Comparison of ENCODE assay signal across 1 cellular context in the genomic region with DNA sequence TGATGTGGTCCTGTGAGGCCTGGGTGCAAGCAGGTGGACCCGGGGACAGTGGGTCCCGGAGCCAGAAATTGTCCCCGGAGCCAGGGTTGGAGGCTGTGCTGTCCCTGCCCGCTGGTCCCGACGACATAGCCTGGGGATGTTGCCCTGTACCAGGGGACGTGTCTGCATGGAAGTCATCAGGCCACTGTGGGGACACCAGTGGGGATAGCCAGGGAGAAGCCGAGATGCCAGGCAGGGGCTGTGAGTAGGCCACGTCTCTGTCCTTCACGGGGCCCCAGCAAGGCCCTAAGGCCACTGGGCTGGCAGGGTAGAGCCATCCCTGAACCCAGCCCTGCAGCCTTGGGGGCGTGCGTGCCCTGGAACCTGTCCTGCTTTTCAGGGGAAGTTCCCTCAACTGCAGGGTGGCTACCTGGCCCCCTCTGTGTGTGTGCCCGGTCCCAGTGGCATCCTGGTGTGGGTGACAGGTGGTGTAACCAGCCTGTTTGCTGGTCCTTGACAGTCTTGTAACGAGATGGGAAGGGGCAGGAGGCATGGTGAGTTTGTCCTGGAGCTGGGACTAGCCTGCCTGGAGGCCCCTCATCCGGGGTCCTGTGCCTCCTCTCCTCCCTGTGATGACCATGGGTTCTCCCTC.
TF ChIP-seq lines count a peak whose summit lies in the region.

No MANE protein-coding gene starts in this region.

TF ChIP-seq in HEK293, 187 proteins besides CTCF, POLR2A, EP300 and RAD21:
- TF ChIP-seq GLIS2 (tag by site-specific recombination; IDR thresholded peaks at IDR 0.05) = peak; percentile 27; the same call in 1 of the 2 replicates
- TF ChIP-seq, protein P1, sequence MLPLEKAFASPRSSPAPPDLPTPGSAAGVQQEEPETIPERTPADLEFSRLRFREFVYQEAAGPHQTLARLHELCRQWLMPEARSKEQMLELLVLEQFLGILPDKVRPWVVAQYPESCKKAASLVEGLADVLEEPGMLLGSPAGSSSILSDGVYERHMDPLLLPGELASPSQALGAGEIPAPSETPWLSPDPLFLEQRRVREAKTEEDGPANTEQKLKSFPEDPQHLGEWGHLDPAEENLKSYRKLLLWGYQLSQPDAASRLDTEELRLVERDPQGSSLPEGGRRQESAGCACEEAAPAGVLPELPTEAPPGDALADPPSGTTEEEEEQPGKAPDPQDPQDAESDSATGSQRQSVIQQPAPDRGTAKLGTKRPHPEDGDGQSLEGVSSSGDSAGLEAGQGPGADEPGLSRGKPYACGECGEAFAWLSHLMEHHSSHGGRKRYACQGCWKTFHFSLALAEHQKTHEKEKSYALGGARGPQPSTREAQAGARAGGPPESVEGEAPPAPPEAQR (tag by site-specific recombination; IDR thresholded peaks at IDR 0.05) = no peak
